ENCODE assay signal across 13 cellular contexts in genomic region chr20:63973160-63973479, GRCh38. TPM values are rescaled to one million over a fixed set of nuclear protein-coding genes. Genes with fewer than 3 reads are reported as not detected.
A peak's percentile ranks its signal among the peaks of the same experiment; 100 is the strongest.
DNase-seq lines count a peak whose midpoint lies in the region; ATAC-seq lines count a peak whose summit lies in the region.
"Had no signal": no experiment of that assay in that cellular context is flagged by ENCODE, and none has a peak within 500 bp of the region (broad histone marks: within the 10 kb centered on the region; RNA-seq: fewer than 3 reads in every experiment).

No MANE protein-coding gene starts in this region.

- H3K27me3 Mint-ChIP-seq in activated naive CD8-positive, alpha-beta T cell treated with anti-CD3 and anti-CD28 coated beads, Interleukin-2, amount 10 ng/mL, durations not matched to agents 7 days and 5 days, result peaks cover 4% of the 10 kb centered on the region
- H3K27me3 Mint-ChIP-seq in activated naive CD8-positive, alpha-beta T cell treated with anti-CD3 and anti-CD28 coated beads for 36 hours, result no peaks in the 10 kb centered on the region
- peaks cover 3 to 6% (median 4%) of the 10 kb centered on the region in 3 donors for H3K27me3 Mint-ChIP-seq in immature natural killer cell (ENCODE audit: low read depth in 3 of 3)
- no peaks in the 10 kb centered on the region for H3K27me3 Mint-ChIP-seq in stimulated activated naive B cell treated with anti-CD40 and anti-IgM and Interleukin-4, amounts not matched to agents 10 μg/mL and 1 μg/mL and 100 μg/mL, for 72 hours
- H3K27me3 Mint-ChIP-seq: effector memory CD8-positive, alpha-beta T cell had no signal

- no peak for DNase-seq in activated naive CD8-positive, alpha-beta T cell treated with anti-CD3 and anti-CD28 coated beads, Interleukin-2, amount 10 ng/mL, durations not matched to agents 7 days and 5 days
- no peak for DNase-seq in activated naive CD8-positive, alpha-beta T cell treated with anti-CD3 and anti-CD28 coated beads for 36 hours
- DNase-seq in adipocyte (ENCODE audit: low read depth), result no peak
- DNase-seq in immature natural killer cell, result no peak
- DNase-seq in stimulated activated naive B cell treated with anti-CD40 and anti-IgM and Interleukin-4, amounts not matched to agents 10 μg/mL and 1 μg/mL and 100 μg/mL, for 72 hours, result no peak
- no peak for DNase-seq in central memory CD4-positive, alpha-beta T cell
- DNase-seq in NCI-H128 (lab: John Stamatoyannopoulos, UW; ENCODE audit: unreplicated experiment), result no peak

- H3K4me1 ChIP-seq in adipocyte (ENCODE audit: control insufficient read depth, insufficient read depth, low read length), result peaks cover 20% of the 10 kb centered on the region
- H3K4me1 ChIP-seq: foreskin keratinocyte had no signal

- H3K9me3 ChIP-seq in adipocyte (ENCODE audit: control insufficient read depth, low read length), result no peaks in the 10 kb centered on the region
- H3K9me3 ChIP-seq: psoas muscle, thyroid gland had no signal

- ATAC-seq in activated naive CD8-positive, alpha-beta T cell treated with anti-CD3 and anti-CD28 coated beads, Interleukin-2, amount 10 ng/mL, durations not matched to agents 7 days and 5 days (ENCODE audit: low read depth), result no peak
- ATAC-seq in stimulated activated naive B cell treated with anti-CD40 and anti-IgM and Interleukin-4, amounts not matched to agents 10 μg/mL and 1 μg/mL and 100 μg/mL, for 72 hours (replicated peaks), result no peak
- ATAC-seq in GM18867 (IDR thresholded peaks at IDR 0.05; ENCODE audit: unreplicated experiment), result no peak

- no peaks in the 10 kb centered on the region for H3K27me3 ChIP-seq in adipocyte (replicated peaks; ENCODE audit: control insufficient read depth, insufficient read depth, low read length)
- H3K27me3 ChIP-seq: thyroid gland had no signal

- peaks cover 38% of the 10 kb centered on the region for H3K4me1 Mint-ChIP-seq in activated naive CD8-positive, alpha-beta T cell treated with anti-CD3 and anti-CD28 coated beads, Interleukin-2, amount 10 ng/mL, durations not matched to agents 7 days and 5 days
- H3K4me1 Mint-ChIP-seq in activated naive CD8-positive, alpha-beta T cell treated with anti-CD3 and anti-CD28 coated beads for 36 hours, result peaks cover 37% of the 10 kb centered on the region
- H3K4me1 Mint-ChIP-seq in immature natural killer cell, result peaks cover 45% of the 10 kb centered on the region in 2 donors
- peaks cover 29 to 44% of the 10 kb centered on the region in 2 donors for H3K4me1 Mint-ChIP-seq in stimulated activated naive B cell treated with anti-CD40 and anti-IgM and Interleukin-4, amounts not matched to agents 10 μg/mL and 1 μg/mL and 100 μg/mL, for 72 hours

- H3K27ac Mint-ChIP-seq in activated naive CD8-positive, alpha-beta T cell treated with anti-CD3 and anti-CD28 coated beads, Interleukin-2, amount 10 ng/mL, durations not matched to agents 7 days and 5 days, result peak overlapping the region; percentile 11
- no peak overlapping the region for H3K27ac Mint-ChIP-seq in activated naive CD8-positive, alpha-beta T cell treated with anti-CD3 and anti-CD28 coated beads for 36 hours
- peak overlapping the region in 5 of 6 donors; percentile 4 to 73 (median 21) for H3K27ac Mint-ChIP-seq in immature natural killer cell
- peak overlapping the region; percentile 44 for H3K27ac Mint-ChIP-seq in stimulated activated naive B cell treated with anti-CD40 and anti-IgM and Interleukin-4, amounts not matched to agents 10 μg/mL and 1 μg/mL and 100 μg/mL, for 72 hours
- H3K27ac Mint-ChIP-seq: activated naive CD4-positive, alpha-beta T cell treated with anti-CD3 and anti-CD28 coated beads, Interleukin-2, amount 10 ng/mL, durations not matched to agents 7 days and 5 days had no signal

- H3K9me3 Mint-ChIP-seq in activated naive CD8-positive, alpha-beta T cell treated with anti-CD3 and anti-CD28 coated beads, Interleukin-2, amount 10 ng/mL, durations not matched to agents 7 days and 5 days, result no peaks in the 10 kb centered on the region
- no peaks in the 10 kb centered on the region for H3K9me3 Mint-ChIP-seq in activated naive CD8-positive, alpha-beta T cell treated with anti-CD3 and anti-CD28 coated beads for 36 hours
- no peaks in the 10 kb centered on the region for H3K9me3 Mint-ChIP-seq in immature natural killer cell
- no peaks in the 10 kb centered on the region for H3K9me3 Mint-ChIP-seq in stimulated activated naive B cell treated with anti-CD40 and anti-IgM and Interleukin-4, amounts not matched to agents 10 μg/mL and 1 μg/mL and 100 μg/mL, for 72 hours
- H3K9me3 Mint-ChIP-seq: activated naive CD4-positive, alpha-beta T cell treated with anti-CD3 and anti-CD28 coated beads, Interleukin-2, amount 10 ng/mL, durations not matched to agents 7 days and 5 days; effector memory CD8-positive, alpha-beta T cell had no signal

- POLR2A ChIA-PET in activated naive CD8-positive, alpha-beta T cell treated with anti-CD3 and anti-CD28 coated beads, Interleukin-2, amount 10 ng/mL, durations not matched to agents 7 days and 5 days (lab: Charles Lee), result interaction anchor here (1.1 to 2.1 kb wide), 2 partner anchors 16 to 65 kb away, joined by 4 to 11 read pairs; partner anchors contain the start of gene UCKL1

- no peak overlapping the region for H3K4me3 Mint-ChIP-seq in activated naive CD8-positive, alpha-beta T cell treated with anti-CD3 and anti-CD28 coated beads, Interleukin-2, amount 10 ng/mL, durations not matched to agents 7 days and 5 days
- no peak overlapping the region for H3K4me3 Mint-ChIP-seq in activated naive CD8-positive, alpha-beta T cell treated with anti-CD3 and anti-CD28 coated beads for 36 hours
- no peak overlapping the region for H3K4me3 Mint-ChIP-seq in immature natural killer cell
- H3K4me3 Mint-ChIP-seq in stimulated activated naive B cell treated with anti-CD40 and anti-IgM and Interleukin-4, amounts not matched to agents 10 μg/mL and 1 μg/mL and 100 μg/mL, for 72 hours, result no peak overlapping the region
- H3K4me3 Mint-ChIP-seq: activated naive CD4-positive, alpha-beta T cell treated with anti-CD3 and anti-CD28 coated beads, Interleukin-2, amount 10 ng/mL, durations not matched to agents 7 days and 5 days; effector memory CD8-positive, alpha-beta T cell had no signal

- no peaks in the 10 kb centered on the region for H3K36me3 ChIP-seq in adipocyte (ENCODE audit: control insufficient read depth, insufficient read depth, low read length, severe bottlenecking)
- H3K36me3 ChIP-seq: thyroid gland had no signal

- peak overlapping the region; percentile 81 for H3K9ac ChIP-seq in adipocyte (ENCODE audit: low read length)

- no peak overlapping the region for H3K4me3 ChIP-seq in adipocyte (ENCODE audit: low read length)
- H3K4me3 ChIP-seq: thyroid gland had no signal

- H3K36me3 Mint-ChIP-seq in activated naive CD8-positive, alpha-beta T cell treated with anti-CD3 and anti-CD28 coated beads, Interleukin-2, amount 10 ng/mL, durations not matched to agents 7 days and 5 days, result peaks cover 16% of the 10 kb centered on the region
- peaks cover 21% of the 10 kb centered on the region for H3K36me3 Mint-ChIP-seq in activated naive CD8-positive, alpha-beta T cell treated with anti-CD3 and anti-CD28 coated beads for 36 hours
- peaks cover 0 to 8% (median 7%) of the 10 kb centered on the region in 3 donors for H3K36me3 Mint-ChIP-seq in immature natural killer cell
- peaks cover 30 to 35% of the 10 kb centered on the region in 2 donors for H3K36me3 Mint-ChIP-seq in stimulated activated naive B cell treated with anti-CD40 and anti-IgM and Interleukin-4, amounts not matched to agents 10 μg/mL and 1 μg/mL and 100 μg/mL, for 72 hours

RNA-seq across cellular contexts. Expression of gene ZNF512B, which starts 3.4 kb away (rescaled TPM):
- 10 to 100 TPM; 15.4 TPM for total RNA-seq in activated naive CD8-positive, alpha-beta T cell treated with anti-CD3 and anti-CD28 coated beads, Interleukin-2, amount 10 ng/mL, durations not matched to agents 7 days and 5 days
- 10 to 100 TPM; 11.6 to 11.8 TPM for total RNA-seq in activated naive CD8-positive, alpha-beta T cell treated with anti-CD3 and anti-CD28 coated beads for 36 hours
- polyA plus RNA-seq in immature natural killer cell, result under 1 TPM in 2 of 3 donors, not detected in 1; 0.36 to 0.63 TPM

RNA-seq across cellular contexts. Expression of gene SAMD10, which starts 6.3 kb away (rescaled TPM):
- total RNA-seq in activated naive CD8-positive, alpha-beta T cell treated with anti-CD3 and anti-CD28 coated beads, Interleukin-2, amount 10 ng/mL, durations not matched to agents 7 days and 5 days, result 10 to 100 TPM; 16.2 to 18.8 TPM
- 10 to 100 TPM; 16.7 to 19.3 TPM for total RNA-seq in activated naive CD8-positive, alpha-beta T cell treated with anti-CD3 and anti-CD28 coated beads for 36 hours
- polyA plus RNA-seq in immature natural killer cell, result 10 to 100 TPM in 1 of 3 donors, 1 to 10 TPM in 2; 6.5 to 13.2 (median 8.5) TPM

RNA-seq across cellular contexts. Expression of gene PRPF6, which starts 7.8 kb away (rescaled TPM):
- total RNA-seq in activated naive CD8-positive, alpha-beta T cell treated with anti-CD3 and anti-CD28 coated beads, Interleukin-2, amount 10 ng/mL, durations not matched to agents 7 days and 5 days, result 10 to 100 TPM; 76.7 to 78.4 TPM
- total RNA-seq in activated naive CD8-positive, alpha-beta T cell treated with anti-CD3 and anti-CD28 coated beads for 36 hours, result 10 to 100 TPM; 64.5 to 64.6 TPM
- 10 to 100 TPM; 52.6 to 94.4 (median 63.1) TPM for polyA plus RNA-seq in immature natural killer cell

RNA-seq across cellular contexts. Expression of gene UCKL1, which starts 16.9 kb away (rescaled TPM):
- total RNA-seq in activated naive CD8-positive, alpha-beta T cell treated with anti-CD3 and anti-CD28 coated beads, Interleukin-2, amount 10 ng/mL, durations not matched to agents 7 days and 5 days, result 10 to 100 TPM; 45.0 to 48.4 TPM
- 10 to 100 TPM; 27.6 to 28.9 TPM for total RNA-seq in activated naive CD8-positive, alpha-beta T cell treated with anti-CD3 and anti-CD28 coated beads for 36 hours
- polyA plus RNA-seq in immature natural killer cell, result 10 to 100 TPM; 19.3 to 35.5 (median 30.8) TPM
